ENCODE assay signal across 8 cellular contexts in genomic region chr4:54063224-54063623, GRCh38. TPM values are rescaled to one million over a fixed set of nuclear protein-coding genes. Genes with fewer than 3 reads are reported as not detected.
A peak's percentile ranks its signal among the peaks of the same experiment; 100 is the strongest.
DNase-seq lines count a peak whose midpoint lies in the region; ATAC-seq and TF ChIP-seq lines count a peak whose summit lies in the region.

No MANE protein-coding gene starts in this region.

- H3K27ac Mint-ChIP-seq in CD4-positive, alpha-beta T cell, result peak overlapping the region; percentile 90

- H3K4me3 ChIP-seq in ascending aorta (peak overlapping the region; percentile 90 to 99), left lung (peak overlapping the region; percentile 74 to 85), subcutaneous abdominal adipose tissue (ENCODE audit: low read depth in 1 of 5, low read length in 5 of 5) (peak overlapping the region; percentile 79 to 99 (median 97))

- POLR2A ChIA-PET in CD4-positive, alpha-beta T cell (lab: Charles Lee), result interaction anchor here (0.6 to 2.6 kb wide), 8 partner anchors 30 to 697 kb away, joined by 3 to 10 read pairs (median 4); partner anchors contain the start of gene GSX2

- H3K4me3 Mint-ChIP-seq in CD4-positive, alpha-beta T cell, result peak overlapping the region; percentile 97

- no peak for DNase-seq in CD4-positive, alpha-beta T cell
- DNase-seq in KBM-7, result peak; percentile 21
- DNase-seq in ascending aorta (ENCODE audit: low spot score in 2 of 2), result no peak
- no peak for DNase-seq in left lung
- no peak for DNase-seq in NCI-H1092 (lab: John Stamatoyannopoulos, UW)
- no peak for DNase-seq in activated CD8-positive, alpha-beta memory T cell treated with anti-CD3 and anti-CD28 coated beads for 24 hours

- peak overlapping the region; percentile 83 to 98 (median 95) for H3K9ac ChIP-seq in subcutaneous abdominal adipose tissue (ENCODE audit: low read length in 5 of 5)

- no peaks in the 10 kb centered on the region for H3K27me3 ChIP-seq in CD4-positive, alpha-beta T cell (ENCODE audit: control insufficient read depth, insufficient read depth, low read length)
- H3K27me3 ChIP-seq in ascending aorta (no peaks in the 10 kb centered on the region), left lung (no peaks in the 10 kb centered on the region), subcutaneous abdominal adipose tissue (ENCODE audit: control insufficient read depth in 5 of 5, insufficient read depth in 4 of 5, low read length in 5 of 5) (no peaks in the 10 kb centered on the region)

- peaks cover 37% of the 10 kb centered on the region for H3K36me3 Mint-ChIP-seq in CD4-positive, alpha-beta T cell (ENCODE audit: low read depth)

- H3K36me3 ChIP-seq in ascending aorta, result no peaks in the 10 kb centered on the region
- no peaks in the 10 kb centered on the region for H3K36me3 ChIP-seq in left lung
- H3K36me3 ChIP-seq in subcutaneous abdominal adipose tissue (ENCODE audit: control insufficient read depth in 5 of 5, insufficient read depth in 5 of 5, low read length in 5 of 5), result no peaks in the 10 kb centered on the region

- peaks cover 0 to 45% of the 10 kb centered on the region in 2 donors for H3K4me1 ChIP-seq in ascending aorta
- H3K4me1 ChIP-seq in left lung, result peaks cover 20 to 58% of the 10 kb centered on the region in 2 donors
- H3K4me1 ChIP-seq in subcutaneous abdominal adipose tissue (ENCODE audit: control insufficient read depth in 5 of 5, insufficient read depth in 5 of 5, low read length in 5 of 5), result peaks cover 12 to 56% (median 47%) of the 10 kb centered on the region in 5 donors

- intact Hi-C loops in CD4-positive, alpha-beta T cell (cut with DNase I, micrococcal nuclease), result loop anchor here in 1 of 2 experiments (5.0 to 10.0 kb wide), 2 partner anchors 36 to 1892 kb away; no protein-coding TSS in a partner anchor
- intact Hi-C loops in ascending aorta (cut with DNase I), result loop anchor here (10.0 kb wide), 2 partner anchors 698 to 1348 kb away; partner anchors contain the start of gene SCFD2
- intact Hi-C loops in left lung (cut with DNase I), result no loop called here

- CTCF ChIA-PET in CD4-positive, alpha-beta T cell (lab: Charles Lee), result interaction anchor here (1.3 to 1.9 kb wide), 2 partner anchors 9 to 50 kb away, joined by 3 to 6 read pairs; no protein-coding TSS in a partner anchor

- H3K4me1 Mint-ChIP-seq in CD4-positive, alpha-beta T cell (ENCODE audit: low read depth), result peaks cover 62% of the 10 kb centered on the region

- in situ Hi-C loops in KBM-7 (cut with MboI; ENCODE audit: low pct_unique_long_range_greater_than_20kb, low sequenced_read_pairs), result no loop called here

- no peaks in the 10 kb centered on the region for H3K9me3 Mint-ChIP-seq in CD4-positive, alpha-beta T cell

- no peak for TF ChIP-seq CTCF in CD4-positive, alpha-beta T cell (IDR thresholded peaks at IDR 0.05)
- TF ChIP-seq CTCF in ascending aorta (IDR thresholded peaks at IDR 0.05) (no peak), left lung (IDR thresholded peaks at IDR 0.05) (no peak)

- ATAC-seq in CD4-positive, alpha-beta T cell (ENCODE audit: poor library complexity), result no peak
- ATAC-seq in left lung (peak; percentile 6), GM21723 (IDR thresholded peaks at IDR 0.05; ENCODE audit: unreplicated experiment) (no peak)

- no peaks in the 10 kb centered on the region for H3K27me3 Mint-ChIP-seq in CD4-positive, alpha-beta T cell

- peak overlapping the region; percentile 99 for H3K27ac ChIP-seq in CD4-positive, alpha-beta T cell (ENCODE audit: low read depth, low read length)
- H3K27ac ChIP-seq in ascending aorta (peak overlapping the region; percentile 94 to 96), left lung (peak overlapping the region; percentile 95 to 98), subcutaneous abdominal adipose tissue (ENCODE audit: low read depth, low read length) (peak overlapping the region; percentile 92)

- H3K9me3 ChIP-seq in CD4-positive, alpha-beta T cell (ENCODE audit: control insufficient read depth, low read length), result no peaks in the 10 kb centered on the region
- H3K9me3 ChIP-seq in ascending aorta (no peaks in the 10 kb centered on the region), left lung (no peaks in the 10 kb centered on the region), subcutaneous abdominal adipose tissue (ENCODE audit: control insufficient read depth in 5 of 5, low read length in 5 of 5) (peaks cover 0 to 4% (median 0%) of the 10 kb centered on the region in 5 donors)

RNA-seq across cellular contexts. Expression of gene CHIC2, which starts 1.2 kb away (rescaled TPM):
- 10 to 100 TPM; 53.8 to 59.2 TPM for total RNA-seq in CD4-positive, alpha-beta T cell
- total RNA-seq in ascending aorta (34.1 TPM), left lung (10 to 100 TPM; 18.5 to 22.3 TPM)

RNA-seq across cellular contexts. Expression of gene GSX2, which starts 36.7 kb away (rescaled TPM):
- total RNA-seq in CD4-positive, alpha-beta T cell, result not detected
- total RNA-seq in ascending aorta (not detected), left lung (not detected)
